Comparison of ENCODE assay signal across 20 cellular contexts in the genomic region with DNA sequence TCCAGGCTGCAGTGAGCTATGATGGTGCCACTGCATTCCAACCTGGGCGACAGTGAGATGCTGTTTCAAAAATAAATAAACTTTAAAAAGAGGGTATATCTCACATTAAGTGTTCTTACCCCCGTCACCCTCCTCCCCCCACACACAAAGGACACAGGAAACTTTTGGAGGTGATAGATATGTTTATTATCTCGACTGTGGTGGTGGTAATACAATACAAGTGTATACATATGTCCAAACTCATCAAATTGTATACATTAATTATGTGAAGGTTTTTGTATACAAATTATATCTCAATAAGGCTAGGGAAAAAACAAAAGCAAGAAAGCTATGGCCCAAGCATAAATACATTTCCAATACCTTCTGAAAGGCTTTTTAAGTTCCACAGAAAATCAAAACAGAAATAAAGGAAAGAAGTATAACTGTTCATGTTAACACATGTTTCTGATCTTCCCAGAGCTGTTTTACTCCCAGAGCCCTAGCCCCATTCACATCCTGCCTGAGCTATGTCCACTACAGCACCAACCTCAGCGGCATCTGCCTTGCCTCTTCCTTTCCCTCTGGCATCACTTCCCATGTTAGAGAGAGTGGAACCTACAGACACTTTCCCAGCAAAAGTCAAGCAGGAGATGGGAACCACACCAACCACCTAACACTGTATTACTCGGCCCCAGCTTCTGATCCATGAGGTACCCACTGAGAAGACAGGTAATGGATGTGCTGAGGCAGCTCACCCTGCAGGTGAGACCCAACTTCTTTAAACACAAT. TPM values are rescaled to one million over a fixed set of nuclear protein-coding genes. Genes with fewer than 3 reads are reported as not detected.
DNase-seq lines count a peak whose midpoint lies in the region; ATAC-seq, FAIRE-seq and TF ChIP-seq lines count a peak whose summit lies in the region.
"Had no signal": no experiment of that assay in that cellular context is flagged by ENCODE, and none has a peak within 500 bp of the region (broad histone marks: within the 10 kb centered on the region; RNA-seq: fewer than 3 reads in every experiment).

No MANE protein-coding gene starts in this region.

- H3K9me3 Mint-ChIP-seq in natural killer cell treated with Interleukin-12 subunit alpha and Interleukin-12 subunit beta and Interleukin-15 and Interleukin-18, amount 100 ng/mL, for 72 hours: no peaks in the 10 kb centered on the region
- H3K9me3 Mint-ChIP-seq in natural killer cell: no peaks in the 10 kb centered on the region
- no peaks in the 10 kb centered on the region for H3K9me3 Mint-ChIP-seq in Calu3 (ENCODE audit: low read depth, unreplicated experiment)
- H3K9me3 Mint-ChIP-seq: activated CD4-positive, alpha-beta T cell treated with anti-CD3 and anti-CD28 coated beads, Interleukin-2, amount 10 ng/mL, durations not matched to agents 24 days and 14 days; CD4-positive, alpha-beta T cell had no signal

- intact Hi-C loops in natural killer cell (cut with micrococcal nuclease) (no loop called here), K562 (cut with micrococcal nuclease) (no loop called here), Calu3 (cut with micrococcal nuclease; ENCODE audit: unreplicated experiment) (loop anchor here (5.0 kb wide), 1 partner anchor 47 kb away; a partner anchor contains a TSS)

- no peak for TF ChIP-seq CTCF in natural killer cell (IDR thresholded peaks at IDR 0.05)
- no peak for TF ChIP-seq CTCF in K562 (IDR thresholded peaks at IDR 0.05 in 2 of 3, conservative IDR thresholded peaks at IDR 0.05 in 1 of 3; ENCODE audit: insufficient read depth in 2 of 3, low read depth in 1 of 3, low read length in 3 of 3)
- TF ChIP-seq CTCF in Calu3 (IDR thresholded peaks at IDR 0.05; ENCODE audit: unreplicated experiment): no peak

- DNase-seq in natural killer cell treated with Interleukin-12 subunit alpha and Interleukin-12 subunit beta and Interleukin-15 and Interleukin-18, amount 100 ng/mL, for 72 hours (ENCODE audit: low spot score): no peak
- no peak for DNase-seq in natural killer cell
- no peak for DNase-seq in K562 (ENCODE audit: extremely low read depth in 1 of 4, low spot score in 3 of 4)
- DNase-seq in medulla oblongata (ENCODE audit: extremely low spot score): peak; percentile 41
- no peak for DNase-seq in activated effector memory CD4-positive, alpha-beta T cell treated with Interleukin-2 at 50 U/mL for 16 hours
- DNase-seq in Calu3: no peak
- DNase-seq in effector memory CD4-positive, alpha-beta T cell: no peak
- DNase-seq: activated CD4-positive, alpha-beta T cell treated with anti-CD3 and anti-CD28 coated beads, Interleukin-2, amount 10 ng/mL, durations not matched to agents 24 days and 14 days; activated gamma-delta T cell treated with Interleukin-2 at 50 U/mL for 16 hours; amniotic stem cell; CD4-positive, alpha-beta T cell; islet precursor cell; NCI-H2029 treated with DMSO at 0.1 percent for 48 hours; NK-92 treated with Interleukin-12 subunit alpha and Interleukin-12 subunit beta, amount 100 ng/mL, for 24 hours; psoas muscle; RPMI8226; stimulated activated CD8-positive, alpha-beta memory T cell treated with anti-CD3 and anti-CD28 coated beads, Interleukin-4, amount 100 ng/mL, for 48 hours had no signal

- TF ChIP-seq EP300 in K562 (IDR thresholded peaks at IDR 0.05; ENCODE audit: low read length): peak; percentile 23; the same call in 1 of the 2 replicates

- POLR2A ChIA-PET in K562 (lab: Yijun Ruan, JAX): interaction anchor here (0.6 to 5.5 kb wide), 7 partner anchors 8 to 193 kb away, joined by 3 to 67 read pairs (median 3); no protein-coding TSS in a partner anchor

- no peak for TF ChIP-seq POLR2A in K562 (conservative IDR thresholded peaks at IDR 0.05)

- no peaks in the 10 kb centered on the region for H4K20me1 ChIP-seq in K562 (replicated peaks; ENCODE audit: control insufficient read depth, insufficient read depth, low read length)

- ATAC-seq in natural killer cell treated with Interleukin-12 subunit alpha and Interleukin-12 subunit beta and Interleukin-15 and Interleukin-18, amount 100 ng/mL, for 72 hours: no peak
- ATAC-seq in natural killer cell: no peak
- peak; percentile 0; the same call in 1 of the 3 replicates for ATAC-seq in K562
- ATAC-seq in GM21423 (IDR thresholded peaks at IDR 0.05; ENCODE audit: unreplicated experiment): no peak

- H3K36me3 ChIP-seq in K562 (ENCODE audit: control insufficient read depth, insufficient read depth, low read length): no peaks in the 10 kb centered on the region; the same call in 1 of the 3 replicates
- H3K36me3 ChIP-seq in effector memory CD4-positive, alpha-beta T cell (ENCODE audit: control insufficient read depth, insufficient read depth, low read length): no peaks in the 10 kb centered on the region

- no peak for FAIRE-seq in K562 (lab: Jason Lieb, UNC)

- WGBS in K562 (ENCODE audit: insufficient coverage, low coverage, missing lambda C conversion rate): 33% methylated on average over 5 of the region's 5 CpGs

- H3K4me1 ChIP-seq in K562 (replicated peaks in 1 of 2; ENCODE audit: control insufficient read depth in 2 of 2, insufficient read depth in 2 of 2, low read length in 2 of 2): peaks cover 50 to 89% of the 10 kb centered on the region in 2 experiments
- H3K4me1 ChIP-seq in effector memory CD4-positive, alpha-beta T cell (ENCODE audit: control insufficient read depth, insufficient read depth, low read length, poor library complexity, severe bottlenecking): no peaks in the 10 kb centered on the region

- H3K9ac ChIP-seq in K562 (ENCODE audit: insufficient read depth in 1 of 2, low read depth in 2 of 2, low read length in 2 of 2): peak overlapping the region in 1 of 2 experiments; percentile 86; a peak in 3 of 4 replicates
- H3K9ac ChIP-seq: KMS-11 had no signal

- H3K9me3 ChIP-seq in K562 (replicated peaks; ENCODE audit: control insufficient read depth, insufficient read depth, low read depth, low read length): no peaks in the 10 kb centered on the region
- no peaks in the 10 kb centered on the region for H3K9me3 ChIP-seq in effector memory CD4-positive, alpha-beta T cell (ENCODE audit: control insufficient read depth, low read length)
- H3K9me3 ChIP-seq: psoas muscle had no signal

- TF ChIP-seq RAD21 in K562 (CRISPR knock-in tag; conservative IDR thresholded peaks at IDR 0.05 in 1 of 2, IDR thresholded peaks at IDR 0.05 in 1 of 2): no peak

- H3K36me3 Mint-ChIP-seq in natural killer cell treated with Interleukin-12 subunit alpha and Interleukin-12 subunit beta and Interleukin-15 and Interleukin-18, amount 100 ng/mL, for 72 hours: no peaks in the 10 kb centered on the region
- H3K36me3 Mint-ChIP-seq in natural killer cell (no peaks in the 10 kb centered on the region), Calu3 (ENCODE audit: insufficient read depth, unreplicated experiment) (peaks cover 10% of the 10 kb centered on the region)

- BruUV-seq in K562 (replicated peaks; lab: Mats Ljungman, UMichigan) (no TSS peak), Calu3 (replicated peaks; lab: Mats Ljungman, UMichigan) (no TSS peak)

- H3K27ac ChIP-seq in K562 (ENCODE audit: extremely low read depth, low read depth, low read length): peak overlapping the region; percentile 97
- H3K27ac ChIP-seq in effector memory CD4-positive, alpha-beta T cell (ENCODE audit: insufficient read depth, low read length, poor library complexity, severe bottlenecking): no peak overlapping the region
- H3K27ac ChIP-seq: hepatocyte, KMS-11, psoas muscle had no signal

- H3K79me2 ChIP-seq in K562 (ENCODE audit: control insufficient read depth, insufficient read depth, low read length): peaks cover 94% of the 10 kb centered on the region

- H3K27me3 ChIP-seq in K562 (ENCODE audit: control insufficient read depth in 2 of 2, insufficient read depth in 2 of 2, low read length in 2 of 2): no peaks in the 10 kb centered on the region
- no peaks in the 10 kb centered on the region for H3K27me3 ChIP-seq in effector memory CD4-positive, alpha-beta T cell (replicated peaks; ENCODE audit: control insufficient read depth, insufficient read depth, low read length, poor library complexity, severe bottlenecking)
- H3K27me3 ChIP-seq: hepatocyte had no signal

- peak overlapping the region; percentile 53 for H3K4me2 ChIP-seq in K562 (ENCODE audit: insufficient read depth, low read length)
- H3K4me2 ChIP-seq: hepatocyte, KMS-11 had no signal

- H3K9me1 ChIP-seq in K562 (ENCODE audit: control insufficient read depth, insufficient read depth, low read length): no peaks in the 10 kb centered on the region

- peaks cover 44 to 50% of the 10 kb centered on the region in 2 donors for H3K4me1 Mint-ChIP-seq in natural killer cell treated with Interleukin-12 subunit alpha and Interleukin-12 subunit beta and Interleukin-15 and Interleukin-18, amount 100 ng/mL, for 72 hours (ENCODE audit: low read depth in 2 of 2)
- H3K4me1 Mint-ChIP-seq in natural killer cell (peaks cover 50 to 54% of the 10 kb centered on the region in 2 donors), Calu3 (ENCODE audit: low read depth, unreplicated experiment) (peaks cover 52% of the 10 kb centered on the region)

- H2AFZ ChIP-seq in K562 (ENCODE audit: low read depth, low read length): no peak overlapping the region
- H2AFZ ChIP-seq: hepatocyte had no signal

- CTCF ChIA-PET in K562 (lab: Yijun Ruan, JAX; ENCODE audit: low intra/inter-chr PET ratio) (no interaction called here), Calu3 (lab: Charles Lee) (no interaction called here)

- H3K27ac Mint-ChIP-seq in natural killer cell treated with Interleukin-12 subunit alpha and Interleukin-12 subunit beta and Interleukin-15 and Interleukin-18, amount 100 ng/mL, for 72 hours: peak overlapping the region; percentile 23 to 43
- H3K27ac Mint-ChIP-seq in natural killer cell: peak overlapping the region in 1 of 2 donors; percentile 16
- H3K27ac Mint-ChIP-seq in Calu3 (ENCODE audit: unreplicated experiment): no peak overlapping the region
- H3K27ac Mint-ChIP-seq: activated CD4-positive, alpha-beta T cell treated with anti-CD3 and anti-CD28 coated beads, Interleukin-2, amount 10 ng/mL, durations not matched to agents 24 days and 14 days; CD4-positive, alpha-beta T cell had no signal

- no peak overlapping the region for H3K4me3 Mint-ChIP-seq in natural killer cell treated with Interleukin-12 subunit alpha and Interleukin-12 subunit beta and Interleukin-15 and Interleukin-18, amount 100 ng/mL, for 72 hours
- no peak overlapping the region for H3K4me3 Mint-ChIP-seq in natural killer cell
- no peak overlapping the region for H3K4me3 Mint-ChIP-seq in Calu3 (ENCODE audit: low read depth, unreplicated experiment)
- H3K4me3 Mint-ChIP-seq: activated CD4-positive, alpha-beta T cell treated with anti-CD3 and anti-CD28 coated beads, Interleukin-2, amount 10 ng/mL, durations not matched to agents 24 days and 14 days; CD4-positive, alpha-beta T cell had no signal

- no peak overlapping the region for H3K4me3 ChIP-seq in K562
- no peak overlapping the region for H3K4me3 ChIP-seq in effector memory CD4-positive, alpha-beta T cell (ENCODE audit: insufficient read depth, low read depth, low read length, poor library complexity, severe bottlenecking)
- H3K4me3 ChIP-seq: hepatocyte, psoas muscle had no signal

- in situ Hi-C loops in K562 (cut with MboI): no loop called here

- no peaks in the 10 kb centered on the region for H3K27me3 Mint-ChIP-seq in natural killer cell treated with Interleukin-12 subunit alpha and Interleukin-12 subunit beta and Interleukin-15 and Interleukin-18, amount 100 ng/mL, for 72 hours
- no peaks in the 10 kb centered on the region for H3K27me3 Mint-ChIP-seq in natural killer cell (ENCODE audit: low read depth in 2 of 2)
- no peaks in the 10 kb centered on the region for H3K27me3 Mint-ChIP-seq in Calu3 (ENCODE audit: unreplicated experiment)
- H3K27me3 Mint-ChIP-seq: activated CD4-positive, alpha-beta T cell treated with anti-CD3 and anti-CD28 coated beads, Interleukin-2, amount 10 ng/mL, durations not matched to agents 24 days and 14 days; CD4-positive, alpha-beta T cell had no signal

RNA-seq across cellular contexts. Expression of a gene that starts 48.1 kb away (rescaled TPM):
- 10 to 100 TPM; 31.6 to 49.0 TPM for total RNA-seq in natural killer cell treated with Interleukin-12 subunit alpha and Interleukin-12 subunit beta and Interleukin-15 and Interleukin-18, amount 100 ng/mL, for 72 hours
- 10 to 100 TPM; 24.5 to 32.7 (median 30.4) TPM for total RNA-seq in natural killer cell
- total RNA-seq in K562 (2011; cell fraction: chromatin; rRNA removed; ENCODE audit: low replicate concordance): 267 and 295 TPM in 2 replicates
- total RNA-seq in K562 (2011; cell fraction: nucleolus; rRNA removed): 202 and 204 TPM in 2 replicates
- total RNA-seq in K562 (2011; cell fraction: nucleoplasm; rRNA removed): 277 and 388 TPM in 2 replicates
- total RNA-seq in K562 (2014; rRNA removed): 187 and 232 TPM in 2 replicates
- total RNA-seq in K562 (2014; rRNA removed; fragmentation: Illumina TruSeq; extraction: Trizol): 82.2 and 82.5 TPM in 2 replicates
- total RNA-seq in K562 (2015; rRNA removed; fragmentation: Illumina TruSeq; extraction: Trizol): 82.3 and 83.8 TPM in 2 replicates
- total RNA-seq in K562 (2021): 91.8 and 94.0 TPM in 2 replicates
- 69.8 and 89.6 TPM in 2 replicates for polyA plus RNA-seq in K562 (2011; rRNA removed)
- 58.5 and 88.3 TPM in 2 replicates for polyA plus RNA-seq in K562 (2011; cell fraction: cytosol; rRNA removed)
- 74.4 and 107 TPM in 2 replicates for polyA plus RNA-seq in K562 (2011; cell fraction: nucleus; rRNA removed)
- 27.2 and 40.1 TPM in 2 replicates for polyA plus RNA-seq in K562 (2012)
- polyA plus RNA-seq in K562 (2014; fragmentation: Illumina TruSeq; extraction: Trizol): 61.5 and 69.7 TPM in 2 replicates
- polyA plus RNA-seq in K562 (2014; fragmentation: Nextera tagmentation; extraction: Ambion mirVana): 10 to 100 TPM; 22.6 to 25.3 TPM
- polyA plus RNA-seq in K562 (2014; rRNA removed): 63.2 and 82.2 TPM in 2 replicates
- polyA minus RNA-seq in K562 (2011; rRNA and poly(A)+ RNA removed): 116 and 125 TPM in 2 replicates
- 75.6 and 79.4 TPM in 2 replicates for polyA minus RNA-seq in K562 (2011; cell fraction: cytosol; rRNA and poly(A)+ RNA removed)
- polyA minus RNA-seq in K562 (2011; cell fraction: nucleus; rRNA and poly(A)+ RNA removed): 297 and 317 TPM in 2 replicates
- total RNA-seq in Calu3 (2022): 26.1 and 34.5 TPM in 2 replicates
